Comparison of ENCODE assay signal across 21 cellular contexts in the genomic region with DNA sequence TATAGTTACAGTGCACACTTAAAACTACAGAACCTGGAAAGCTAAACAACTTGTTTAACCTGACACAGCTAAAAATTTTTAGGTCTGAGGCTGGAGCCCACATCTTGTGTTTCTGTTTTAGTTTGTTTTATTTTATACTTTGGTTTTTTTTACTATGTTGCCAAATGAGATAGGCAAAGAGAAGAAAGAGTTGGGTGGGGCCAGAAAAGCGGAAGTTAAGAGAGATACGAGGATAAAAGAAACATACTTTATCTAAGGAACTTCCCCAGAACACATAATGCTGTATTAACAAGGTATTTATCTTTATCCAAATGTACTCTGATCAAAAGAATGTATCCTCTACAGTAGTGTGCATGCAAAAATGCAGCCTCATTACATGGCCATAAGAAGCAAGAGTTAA.
"Had no signal": no experiment of that assay in that cellular context is flagged by ENCODE, and none has a peak within 500 bp of the region (broad histone marks: within the 10 kb centered on the region; RNA-seq: fewer than 3 reads in every experiment).

No MANE protein-coding gene starts in this region.

- H3K27ac ChIP-seq: epithelial cell of prostate, lower lobe of right lung, parathyroid adenoma, tibial artery, VCaP had no signal

- H3K9ac ChIP-seq: parathyroid adenoma had no signal

- H3K4me1 ChIP-seq: lower lobe of right lung, parathyroid adenoma, tibial artery had no signal

- DNase-seq: activated CD4-positive, alpha-beta memory T cell treated with anti-CD3 and anti-CD28 coated beads, Interleukin-2, amount 10 ng/mL, durations not matched to agents 7 days and 5 days; activated CD4-positive, alpha-beta T cell treated with anti-CD3 and anti-CD28 coated beads, Interleukin-2, amount 10 ng/mL, durations not matched to agents 24 days and 14 days; activated effector memory CD4-positive, alpha-beta T cell treated with anti-CD3 and anti-CD28 coated beads, Interleukin-2, amount 50 U/mL, for 16 hours; activated naive CD4-positive, alpha-beta T cell treated with anti-CD3 and anti-CD28 coated beads, Interleukin-2, amount 10 ng/mL, durations not matched to agents 7 days and 5 days; amygdala; cortex of kidney; lower lobe of right lung; mesendoderm; mucosa of descending colon; nephron progenitor cell; right cardiac atrium; stimulated activated CD4-positive, alpha-beta T cell treated with anti-CD3 and anti-CD28 coated beads, Interleukin-12 subunit alpha, Interleukin-12 subunit beta, amount 100 ng/mL, for 4 hours; substantia nigra; T1000; tibial artery had no signal

- H3K27me3 ChIP-seq: tibial artery had no signal

- H2AFZ ChIP-seq: parathyroid adenoma had no signal

- H3K4me3 ChIP-seq: lower lobe of right lung, mucosa of descending colon, tibial artery had no signal

- H3K9me3 ChIP-seq: lower lobe of right lung, tibial artery had no signal

- FAIRE-seq: keratinocyte had no signal

- H3K79me2 ChIP-seq: parathyroid adenoma had no signal

- H3K36me3 ChIP-seq: lower lobe of right lung, tibial artery had no signal

- ATAC-seq: activated CD4-positive, CD25-positive, alpha-beta regulatory T cell treated with anti-CD3 and anti-CD28 coated beads, Interleukin-2, amount 50 U/mL, for 24 hours; left lobe of liver; lower lobe of right lung; mucosa of descending colon; right cardiac atrium had no signal
